Comparison of ENCODE assay signal across 8 cellular contexts in genomic region chr3:32684800-32685603, GRCh38. TPM values are rescaled to one million over a fixed set of nuclear protein-coding genes. Genes with fewer than 3 reads are reported as not detected.
DNase-seq lines count a peak whose midpoint lies in the region; ATAC-seq lines count a peak whose summit lies in the region.

CNOT10 (plus strand) TSS chr3:32685188; CDS start chr3:32685461, 273 bp downstream.

- POLR2A ChIA-PET in activated CD8-positive, alpha-beta memory T cell treated with anti-CD3 and anti-CD28 coated beads for 36 hours (lab: Charles Lee) = interaction anchor here (0.6 kb wide), 1 partner anchor 256 kb away, joined by 3 read pairs; no protein-coding TSS in a partner anchor

- peak; percentile 95 for ATAC-seq in GM21360 (IDR thresholded peaks at IDR 0.05; ENCODE audit: unreplicated experiment)

- DNase-seq in COR-L47 (lab: John Stamatoyannopoulos, UW) (peak; percentile 79), HT1080 (ENCODE audit: low read depth) (peak; percentile 96), NOMO-1 (lab: John Stamatoyannopoulos, UW; ENCODE audit: unreplicated experiment in 2 of 2) (peak; percentile 97), lung microvascular endothelial cell (ENCODE audit: low read depth in 2 of 2) (peak; percentile 95 to 97)
- peak; percentile 92 for DNase-seq in effector CD8-positive, alpha-beta T cell (lab: John Stamatoyannopoulos, UW)
- peak; percentile 90 to 96 (median 92) for DNase-seq in stimulated activated CD4-positive, alpha-beta T cell treated with anti-CD3 and anti-CD28 coated beads, TNF-alpha, amount 100 ng/mL, for 48 hours (ENCODE audit: low read depth in 3 of 3)

- CTCF ChIA-PET in activated CD8-positive, alpha-beta memory T cell treated with anti-CD3 and anti-CD28 coated beads for 36 hours (lab: Charles Lee) = interaction anchor here (0.6 to 1.5 kb wide), 3 partner anchors 11 to 14 kb away, joined by 3 read pairs; no protein-coding TSS in a partner anchor

RNA-seq across cellular contexts. Expression of gene CNOT10, which starts in this region (rescaled TPM):
- 37.4 and 41.2 TPM in 2 replicates for total RNA-seq in HT1080 (2014; rRNA removed; shearing (Covaris generic))
- polyA plus RNA-seq in HT1080 (2015; cell fraction: cytosol; rRNA removed) = 32.9 and 36.8 TPM in 2 replicates
- 57.8 and 59.7 TPM in 2 replicates for polyA plus RNA-seq in HT1080 (2015; cell fraction: nucleus; rRNA removed)
- 10 to 100 TPM; 56.4 to 59.4 TPM for total RNA-seq in activated CD8-positive, alpha-beta memory T cell treated with anti-CD3 and anti-CD28 coated beads for 36 hours
- total RNA-seq in lung microvascular endothelial cell = 18.7 and 26.2 TPM in 2 replicates

Comparison
In these comparisons a context has a peak if more than half of its experiments do, and no peak if none do; other contexts are left out.
1. Peak in every context shown above with its lines: DNase-seq and ATAC-seq.